ENCODE assay signal across 20 cellular contexts in the genomic region with DNA sequence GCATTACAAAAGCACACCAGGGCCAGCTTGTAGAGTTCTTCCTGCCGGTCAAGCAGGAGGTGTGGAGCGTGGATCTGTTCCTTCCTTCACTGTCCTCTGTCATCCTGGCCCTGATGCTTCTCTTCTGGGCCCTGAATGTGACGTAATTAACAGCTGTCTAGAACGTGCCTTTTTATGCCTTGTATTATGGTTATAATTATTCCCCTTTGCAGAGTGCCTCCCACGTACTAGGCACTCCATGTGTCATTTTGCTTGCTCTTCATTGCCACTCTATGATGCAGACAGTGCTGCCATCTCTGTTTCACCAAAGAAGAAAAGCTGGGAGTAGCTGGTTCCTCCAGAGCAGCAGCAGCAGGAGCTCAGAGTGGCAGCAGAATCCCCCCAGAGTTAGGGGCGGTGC.
DNase-seq lines count a peak whose midpoint lies in the region; ATAC-seq and TF ChIP-seq lines count a peak whose summit lies in the region.
"Had no signal": no experiment of that assay in that cellular context is flagged by ENCODE, and none has a peak within 500 bp of the region (broad histone marks: within the 10 kb centered on the region; RNA-seq: fewer than 3 reads in every experiment).

No MANE protein-coding gene starts in this region.

- H3K56ac ChIP-seq in mesendoderm (ENCODE audit: low read length) = no peak overlapping the region

- H3K79me2 ChIP-seq in mesendoderm (ENCODE audit: control insufficient read depth, insufficient read depth, low read length) = no peaks in the 10 kb centered on the region

- no peak overlapping the region for H4K5ac ChIP-seq in mesendoderm (ENCODE audit: low read length)

- H3K27ac ChIP-seq in right atrium auricular region (no peak overlapping the region), left ventricle myocardium inferior (replicated peaks) (no peak overlapping the region), mesendoderm (ENCODE audit: low read depth, low read length) (no peak overlapping the region)

- no peak overlapping the region for H2BK15ac ChIP-seq in mesendoderm (replicated peaks; ENCODE audit: low read depth)

- H3K9me3 ChIP-seq in right atrium auricular region (no peaks in the 10 kb centered on the region), left ventricle myocardium inferior (replicated peaks) (no peaks in the 10 kb centered on the region)

- no peak overlapping the region for H3K4me3 ChIP-seq in right atrium auricular region
- no peak overlapping the region for H3K4me3 ChIP-seq in left ventricle myocardium inferior
- no peak overlapping the region for H3K4me3 ChIP-seq in mesendoderm (ENCODE audit: low read length)

- no peak overlapping the region for H3K9ac ChIP-seq in mesendoderm (ENCODE audit: low read length)

- H3K27me3 ChIP-seq in right atrium auricular region = no peaks in the 10 kb centered on the region
- H3K27me3 ChIP-seq in left ventricle myocardium inferior (ENCODE audit: low read depth) = no peaks in the 10 kb centered on the region
- H3K27me3 ChIP-seq in mesendoderm (ENCODE audit: insufficient read depth, low read length, poor library complexity) = no peaks in the 10 kb centered on the region

- no CpG with 5 or more reads among the region's 6 CpGs for WGBS in mesendoderm (ENCODE audit: extremely low coverage, insufficient coverage, low lambda C conversion rate)

- H4K8ac ChIP-seq in mesendoderm (ENCODE audit: low read depth, low read length) = no peak overlapping the region

- no peak overlapping the region for H3K4me2 ChIP-seq in mesendoderm (ENCODE audit: low read length)

- H2AK5ac ChIP-seq in mesendoderm (ENCODE audit: low read length) = peak overlapping the region; percentile 40

- no peak for ATAC-seq in HG03565 (IDR thresholded peaks at IDR 0.05; ENCODE audit: unreplicated experiment)
- ATAC-seq in GM18870 (IDR thresholded peaks at IDR 0.05; ENCODE audit: unreplicated experiment) = no peak
- ATAC-seq in HG03025 (IDR thresholded peaks at IDR 0.05; ENCODE audit: low FRiP score, unreplicated experiment) = no peak

- no peaks in the 10 kb centered on the region for H3K36me3 ChIP-seq in right atrium auricular region
- no peaks in the 10 kb centered on the region for H3K36me3 ChIP-seq in left ventricle myocardium inferior
- H3K36me3 ChIP-seq in mesendoderm (ENCODE audit: control insufficient read depth, insufficient read depth, low read length) = no peaks in the 10 kb centered on the region

- H2BK5ac ChIP-seq in mesendoderm (ENCODE audit: low read length) = no peak overlapping the region

- peak overlapping the region; percentile 31 for H3K18ac ChIP-seq in mesendoderm (ENCODE audit: low read length)

- no peaks in the 10 kb centered on the region for H3K79me1 ChIP-seq in mesendoderm (ENCODE audit: low read length)

- no peak for TF ChIP-seq CTCF in right atrium auricular region (IDR thresholded peaks at IDR 0.05)
- TF ChIP-seq CTCF in left ventricle myocardium inferior (IDR thresholded peaks at IDR 0.05; ENCODE audit: borderline replicate concordance) = no peak

- no peak overlapping the region for H3K4ac ChIP-seq in mesendoderm (ENCODE audit: low read depth, low read length)

- DNase-seq in right atrium auricular region (ENCODE audit: low spot score) (peak; percentile 9), left ventricle myocardium inferior (no peak), cerebellar cortex (ENCODE audit: low spot score) (peak; percentile 47), mesendoderm (no peak)
- DNase-seq in stimulated activated CD4-positive, alpha-beta T cell treated with anti-CD3 and anti-CD28 coated beads, Interleukin-4, amount 100 ng/mL, for 1 hour = no peak
- DNase-seq: 8988T; ACHN; CD4-positive, CD25-positive, alpha-beta regulatory T cell; KBM-7; MV-4-11; NCI-H1105 treated with DMSO at 0.1 percent for 48 hours; NCI-H146; NCI-H2029; NCI-H446; NCI-H524 treated with DMSO at 0.1 percent for 48 hours; RPMI8226; SHP77 treated with DMSO at 0.1 percent for 48 hours had no signal

- intact Hi-C loops in left ventricle myocardium inferior (cut with micrococcal nuclease) = no loop called here

- H2BK120ac ChIP-seq in mesendoderm (ENCODE audit: low read depth, low read length) = no peak overlapping the region

- peaks cover 0 to 17% of the 10 kb centered on the region in 2 donors for H3K4me1 ChIP-seq in right atrium auricular region
- peaks cover 50% of the 10 kb centered on the region for H3K4me1 ChIP-seq in left ventricle myocardium inferior
- H3K4me1 ChIP-seq in mesendoderm (ENCODE audit: control insufficient read depth, low read depth, low read length) = peaks cover 13% of the 10 kb centered on the region

- H3K23ac ChIP-seq in mesendoderm (ENCODE audit: low read length) = no peak overlapping the region

Comparison
In these comparisons a context has a peak if more than half of its experiments do, and no peak if none do; other contexts are left out.
1. DNase-seq: peak in right atrium auricular region (single experiment) and cerebellar cortex (single experiment); none in left ventricle myocardium inferior (single experiment), mesendoderm (single experiment) and stimulated activated CD4-positive, alpha-beta T cell treated with anti-CD3 and anti-CD28 coated beads, Interleukin-4, amount 100 ng/mL, for 1 hour (single experiment).